Comparison of ENCODE assay signal across 21 cellular contexts in genomic region chr6:16201706-16202105, GRCh38.
"Had no signal": no experiment of that assay in that cellular context is flagged by ENCODE, and none has a peak within 500 bp of the region (broad histone marks: within the 10 kb centered on the region; RNA-seq: fewer than 3 reads in every experiment).

No MANE protein-coding gene starts in this region.

- H3K36me3 Mint-ChIP-seq: memory B cell; natural killer cell treated with Interleukin-12 subunit alpha and Interleukin-12 subunit beta and Interleukin-15 and Interleukin-18, amount 100 ng/mL, for 72 hours; stimulated activated effector memory CD8-positive, alpha-beta T cell treated with anti-CD3 and anti-CD28 coated beads, Interleukin-12 subunit alpha, Interleukin-12 subunit beta, amount 100 ng/mL, for 72 hours had no signal

- H3K27me3 ChIP-seq: dorsolateral prefrontal cortex, gastrocnemius medialis, neutrophil, ovary, suprapubic skin, tibial nerve, upper lobe of right lung had no signal

- H3K4me3 ChIP-seq: left ventricle myocardium inferior, lower lobe of right lung, ovary, suprapubic skin, tibial nerve, upper lobe of right lung had no signal

- H3K4me1 ChIP-seq: upper lobe of right lung had no signal

- H3K9me3 Mint-ChIP-seq: central memory CD8-positive, alpha-beta T cell; memory B cell; natural killer cell treated with Interleukin-12 subunit alpha and Interleukin-12 subunit beta and Interleukin-15 and Interleukin-18, amount 100 ng/mL, for 72 hours; stimulated activated effector memory CD8-positive, alpha-beta T cell treated with anti-CD3 and anti-CD28 coated beads, Interleukin-12 subunit alpha, Interleukin-12 subunit beta, amount 100 ng/mL, for 72 hours had no signal

- H3K36me3 ChIP-seq: gastrocnemius medialis, left ventricle myocardium inferior, lower lobe of right lung, neutrophil, ovary, suprapubic skin, tibial nerve, upper lobe of right lung had no signal

- H3K27ac ChIP-seq: dorsolateral prefrontal cortex, gastrocnemius medialis, left ventricle myocardium inferior, lower lobe of right lung, neutrophil, ovary, suprapubic skin, tibial nerve, upper lobe of right lung had no signal

- H3K27me3 Mint-ChIP-seq: memory B cell had no signal

- DNase-seq: cortex of kidney; dorsolateral prefrontal cortex; effector CD8-positive, alpha-beta T cell; gastrocnemius medialis; kidney; left cardiac atrium; left ventricle myocardium inferior; lower lobe of right lung; ovary; right cardiac atrium; stimulated activated CD4-positive, alpha-beta T cell treated with anti-CD3 and anti-CD28 coated beads, Interleukin-4, amount 100 ng/mL, for 1 hour; stimulated activated CD8-positive, alpha-beta memory T cell treated with anti-CD3 and anti-CD28 coated beads, Interleukin-4, amount 100 ng/mL, for 48 hours; stimulated activated naive CD8-positive, alpha-beta T cell treated with anti-CD3 and anti-CD28 coated beads, Interleukin-15, Interleukin-2, amounts not matched to agents 100 U/mL and 50 U/mL, for 24 hours; upper lobe of right lung had no signal

- H3K9me3 ChIP-seq: gastrocnemius medialis, left ventricle myocardium inferior, lower lobe of right lung, neutrophil, ovary, suprapubic skin, tibial nerve, upper lobe of right lung had no signal

- H3K4me3 Mint-ChIP-seq: central memory CD8-positive, alpha-beta T cell; memory B cell; natural killer cell treated with Interleukin-12 subunit alpha and Interleukin-12 subunit beta and Interleukin-15 and Interleukin-18, amount 100 ng/mL, for 72 hours; stimulated activated effector memory CD8-positive, alpha-beta T cell treated with anti-CD3 and anti-CD28 coated beads, Interleukin-12 subunit alpha, Interleukin-12 subunit beta, amount 100 ng/mL, for 72 hours had no signal

- H3K27ac Mint-ChIP-seq: memory B cell; natural killer cell treated with Interleukin-12 subunit alpha and Interleukin-12 subunit beta and Interleukin-15 and Interleukin-18, amount 100 ng/mL, for 72 hours; stimulated activated effector memory CD8-positive, alpha-beta T cell treated with anti-CD3 and anti-CD28 coated beads, Interleukin-12 subunit alpha, Interleukin-12 subunit beta, amount 100 ng/mL, for 72 hours had no signal
